ENCODE assay signal across 13 cellular contexts in genomic region chr19:5016781-5017180, GRCh38.
"Had no signal": no experiment of that assay in that cellular context is flagged by ENCODE, and none has a peak within 500 bp of the region (broad histone marks: within the 10 kb centered on the region; RNA-seq: fewer than 3 reads in every experiment).

No MANE protein-coding gene starts in this region.

- H3K27ac ChIP-seq: hepatocyte, parathyroid adenoma, sigmoid colon, spleen, transverse colon, vagina had no signal

- H3K4me3 Mint-ChIP-seq: activated naive CD4-positive, alpha-beta T cell treated with anti-CD3 and anti-CD28 coated beads for 36 hours; naive thymus-derived CD4-positive, alpha-beta T cell; T-helper 2 cell treated with Interferon-gamma antibody and Interleukin-4, amounts not matched to agents 5 μg/mL and 100 μg/mL, for 36 hours had no signal

- DNase-seq: activated CD4-positive, alpha-beta T cell treated with anti-CD3 and anti-CD28 coated beads for 1 hour; activated CD4-positive, alpha-beta T cell treated with anti-CD3 and anti-CD28 coated beads, Interleukin-2, amount 50 U/mL, for 4 hours; activated naive CD4-positive, alpha-beta T cell treated with anti-CD3 and anti-CD28 coated beads for 36 hours; naive thymus-derived CD4-positive, alpha-beta T cell; sigmoid colon; spleen; transverse colon had no signal

- H3K4me3 ChIP-seq: hepatocyte, lung, sigmoid colon, spleen, transverse colon, vagina had no signal

- H3K27ac Mint-ChIP-seq: activated naive CD4-positive, alpha-beta T cell treated with anti-CD3 and anti-CD28 coated beads for 36 hours; activated T-helper 2 cell treated with anti-CD3 and anti-CD28 coated beads, Interferon-gamma antibody, Interleukin-2, Interleukin-4, amounts not matched to agents 10 μg/mL and 5 μg/mL and 100 μg/mL, durations not matched to agents 14 hours and 24 hours and 36 hours; naive thymus-derived CD4-positive, alpha-beta T cell; T-helper 2 cell treated with Interferon-gamma antibody and Interleukin-4, amounts not matched to agents 5 μg/mL and 100 μg/mL, for 36 hours had no signal

- ATAC-seq: naive thymus-derived CD4-positive, alpha-beta T cell had no signal

- H3K27me3 Mint-ChIP-seq: naive thymus-derived CD4-positive, alpha-beta T cell had no signal

- H3K4me1 ChIP-seq: parathyroid adenoma had no signal

- H3K27me3 ChIP-seq: hepatocyte, sigmoid colon, spleen, transverse colon, vagina had no signal

- H3K9me3 Mint-ChIP-seq: activated naive CD4-positive, alpha-beta T cell treated with anti-CD3 and anti-CD28 coated beads for 36 hours; activated T-helper 2 cell treated with anti-CD3 and anti-CD28 coated beads, Interferon-gamma antibody, Interleukin-2, Interleukin-4, amounts not matched to agents 10 μg/mL and 5 μg/mL and 100 μg/mL, durations not matched to agents 14 hours and 24 hours and 36 hours; naive thymus-derived CD4-positive, alpha-beta T cell; T-helper 2 cell treated with Interferon-gamma antibody and Interleukin-4, amounts not matched to agents 5 μg/mL and 100 μg/mL, for 36 hours had no signal
